ENCODE assay signal across 8 cellular contexts in the genomic region with DNA sequence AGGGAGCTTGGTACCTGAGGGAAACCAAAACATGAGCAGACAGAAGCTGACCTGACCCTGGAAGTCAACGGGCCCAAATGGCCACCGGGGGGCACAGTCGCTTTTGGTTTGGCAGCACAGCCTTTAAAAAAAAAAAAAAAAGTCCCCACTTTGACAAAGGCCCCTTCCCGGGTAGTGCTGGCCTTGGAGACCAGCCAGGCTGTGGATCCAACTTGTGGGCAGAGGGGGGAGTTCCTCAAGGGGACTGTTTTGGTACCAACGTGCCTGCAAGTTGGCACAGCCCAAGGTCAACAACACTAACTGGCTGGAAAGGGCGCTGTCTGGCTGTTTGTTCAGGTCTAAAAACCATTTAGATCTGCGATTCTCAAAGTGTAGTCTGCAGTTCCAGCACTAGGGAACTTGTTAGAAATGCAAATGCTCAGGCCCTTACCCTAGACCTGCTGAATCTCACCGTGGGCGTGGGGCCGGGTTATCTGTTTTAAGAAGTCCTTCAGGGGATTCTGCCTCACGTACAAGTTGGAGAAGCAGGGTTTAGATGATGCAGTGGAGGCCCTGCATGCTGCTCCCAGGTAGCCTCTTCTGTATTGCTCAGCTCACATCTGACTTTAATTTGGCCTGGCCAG.
DNase-seq lines count a peak whose midpoint lies in the region; ATAC-seq, FAIRE-seq and TF ChIP-seq lines count a peak whose summit lies in the region.

No MANE protein-coding gene starts in this region.

- TF ChIP-seq CTCF in AG10803 (conservative IDR thresholded peaks at IDR 0.05; ENCODE audit: low read length) (peak; percentile 56), H1 (IDR thresholded peaks at IDR 0.05; ENCODE audit: control extremely low read depth in 1 of 3, insufficient read depth in 1 of 3, low read depth in 1 of 3, low read length in 3 of 3) (peak; percentile 60 to 67 (median 62))

- peak overlapping the region; percentile 61 for H2BK120ac ChIP-seq in H1 (replicated peaks; ENCODE audit: low read depth, low read length)
- H2BK120ac ChIP-seq in mesenchymal stem cell (ENCODE audit: low read depth, low read length), result peak overlapping the region; percentile 98

- H2AFZ ChIP-seq in H1 (ENCODE audit: low read length) (peak overlapping the region; percentile 43), mesenchymal stem cell (ENCODE audit: low read depth, low read length) (no peak overlapping the region)

- peak overlapping the region; percentile 30 for H4K5ac ChIP-seq in H1 (ENCODE audit: insufficient read length, low read depth, low read length)

- 20% methylated on average over 11 of the region's 11 CpGs; no CpG with 5 or more reads in 1 of the 2 experiments for WGBS in H1 (ENCODE audit: extremely low coverage in 1 of 2, insufficient coverage in 1 of 2, insufficient read length in 1 of 2, insufficient replicate concordance in 2 of 2, low coverage in 1 of 2, low lambda C conversion rate in 2 of 2, missing lambda C conversion rate in 1 of 2), 2 experiments
- 14% methylated on average over 10 of the region's 11 CpGs for WGBS in mesenchymal stem cell

- H3K4me2 ChIP-seq in H1 (ENCODE audit: insufficient read depth in 1 of 2, low read depth in 2 of 2, low read length in 2 of 2), result peak overlapping the region; percentile 15 to 59; a peak in 3 of 4 replicates
- H3K4me2 ChIP-seq in mesenchymal stem cell (ENCODE audit: low read length, poor library complexity, severe bottlenecking), result peak overlapping the region; percentile 60

- peak overlapping the region; percentile 52 for H3K4me3 Mint-ChIP-seq in activated CD4-positive, alpha-beta memory T cell treated with anti-CD3 and anti-CD28 coated beads, Interleukin-2, amount 10 ng/mL, durations not matched to agents 7 days and 5 days

- CTCF ChIA-PET in activated CD4-positive, alpha-beta memory T cell treated with anti-CD3 and anti-CD28 coated beads, Interleukin-2, amount 10 ng/mL, durations not matched to agents 7 days and 5 days (lab: Charles Lee), result interaction anchor here (0.6 to 3.0 kb wide), 10 partner anchors 50 to 1186 kb away, joined by 3 to 18 read pairs (median 3); partner anchors contain the start of gene TRIB2
- CTCF ChIA-PET in H1 (lab: Charles Lee; ENCODE audit: partially characterized antibody), result interaction anchor here (0.6 to 2.9 kb wide), 46 partner anchors 9 to 1177 kb away, joined by 3 to 18 read pairs (median 3); no protein-coding TSS in a partner anchor

- ATAC-seq in GM19023 (IDR thresholded peaks at IDR 0.05; ENCODE audit: unreplicated experiment) (peak; percentile 28), HG03342 (IDR thresholded peaks at IDR 0.05; ENCODE audit: unreplicated experiment) (peak; percentile 32)

- peaks cover 45% of the 10 kb centered on the region for H3K27me3 Mint-ChIP-seq in activated CD4-positive, alpha-beta memory T cell treated with anti-CD3 and anti-CD28 coated beads, Interleukin-2, amount 10 ng/mL, durations not matched to agents 7 days and 5 days

- no peaks in the 10 kb centered on the region for H4K20me1 ChIP-seq in H1 (replicated peaks in 1 of 2; ENCODE audit: control insufficient read depth in 1 of 2, insufficient read depth in 2 of 2, low read length in 2 of 2)

- TF ChIP-seq POLR2A in H1 (IDR thresholded peaks at IDR 0.05; ENCODE audit: control extremely low read depth in 1 of 2, low read depth in 2 of 2, low read length in 2 of 2), result 0 out of 3 replicates have a peak, but pooled peaks of 1 of the 2 experiments have one; percentile 1

- H3K9ac ChIP-seq in H1 (replicated peaks in 1 of 4; ENCODE audit: extremely low read depth in 1 of 4, low read depth in 3 of 4, low read length in 3 of 4) (peak overlapping the region in 2 of 4 experiments; percentile 14 to 25; a peak in 2 of 7 replicates), mesenchymal stem cell (ENCODE audit: low read length) (peak overlapping the region; percentile 80)

- H3K4me1 ChIP-seq in H1 (replicated peaks in 1 of 4; ENCODE audit: control insufficient read depth in 3 of 4, insufficient read depth in 4 of 4, low read length in 3 of 4) (peaks cover 4 to 15% (median 8%) of the 10 kb centered on the region in 4 experiments; a peak in 6 of 7 replicates), mesenchymal stem cell (ENCODE audit: control insufficient read depth, insufficient read depth, low read depth, low read length) (peaks cover 12% of the 10 kb centered on the region)

- POLR2A ChIA-PET in activated CD4-positive, alpha-beta memory T cell treated with anti-CD3 and anti-CD28 coated beads, Interleukin-2, amount 10 ng/mL, durations not matched to agents 7 days and 5 days (lab: Charles Lee), result interaction anchor here (0.9 to 1.9 kb wide), 3 partner anchors 10 to 1178 kb away, joined by 3 to 7 read pairs (median 4); partner anchors contain the start of gene TRIB2
- POLR2A ChIA-PET in H1 (lab: Charles Lee; ENCODE audit: partially characterized antibody), result interaction anchor here (1.4 kb wide), 1 partner anchor 20 kb away, joined by 4 read pairs; no protein-coding TSS in a partner anchor

- no peak overlapping the region; the same call in 1 of the 2 replicates for H2BK15ac ChIP-seq in H1 (ENCODE audit: low read length)
- H2BK15ac ChIP-seq in mesenchymal stem cell (ENCODE audit: low read depth, poor library complexity, severe bottlenecking), result peak overlapping the region; percentile 34

- H3K4me3 ChIP-seq in AG10803 (ENCODE audit: low read length), result no peak overlapping the region
- peak overlapping the region in 1 of 4 experiments; percentile 33; a peak in 1 of 8 replicates for H3K4me3 ChIP-seq in H1 (ENCODE audit: extremely low read depth in 1 of 4, insufficient read depth in 2 of 4, low read depth in 3 of 4, low read length in 4 of 4)
- peak overlapping the region in 1 of 2 experiments; percentile 64 for H3K4me3 ChIP-seq in mesenchymal stem cell (ENCODE audit: insufficient read depth in 1 of 2, low read depth in 1 of 2, low read length in 2 of 2)

- no peaks in the 10 kb centered on the region for H3K79me2 ChIP-seq in H1 (ENCODE audit: control insufficient read depth in 1 of 2, insufficient read depth in 2 of 2, low read length in 2 of 2)

- H3K4me1 Mint-ChIP-seq in activated CD4-positive, alpha-beta memory T cell treated with anti-CD3 and anti-CD28 coated beads, Interleukin-2, amount 10 ng/mL, durations not matched to agents 7 days and 5 days, result peaks cover 29% of the 10 kb centered on the region

- H2BK12ac ChIP-seq in H1 (ENCODE audit: low read depth, low read length), result peak overlapping the region; percentile 89; the same call in 1 of the 2 replicates
- peak overlapping the region; percentile 76 to 99 for H2BK12ac ChIP-seq in mesenchymal stem cell (ENCODE audit: low read length in 2 of 2)

- TF ChIP-seq EP300 in H1 (IDR thresholded peaks at IDR 0.05; ENCODE audit: borderline replicate concordance in 1 of 2, low read depth in 2 of 2, low read length in 2 of 2), result no peak

- peak overlapping the region; percentile 48; the same call in 1 of the 2 replicates for H3K27ac ChIP-seq in H1 (ENCODE audit: low read depth, low read length)
- H3K27ac ChIP-seq in mesenchymal stem cell (ENCODE audit: low read length, poor library complexity, severe bottlenecking), result peak overlapping the region; percentile 91

- H4K8ac ChIP-seq in H1 (ENCODE audit: extremely low read depth, insufficient read depth, low read length), result 0 out of 2 replicates have a peak overlapping the region, but pooled peaks have one; percentile 53
- H4K8ac ChIP-seq in mesenchymal stem cell (ENCODE audit: low read length), result peak overlapping the region; percentile 99

- no peak overlapping the region for H3K4ac ChIP-seq in H1 (replicated peaks; ENCODE audit: insufficient read length, low read depth, low read length)
- H3K4ac ChIP-seq in mesenchymal stem cell (ENCODE audit: low read depth in 1 of 2, low read length in 2 of 2), result peak overlapping the region; percentile 64 to 95

- peaks cover 0 to 4% (median 0%) of the 10 kb centered on the region in 4 experiments; a peak in 4 of 8 replicates for H3K36me3 ChIP-seq in H1 (ENCODE audit: control insufficient read depth in 2 of 4, insufficient read depth in 4 of 4, low read length in 3 of 4)
- peaks cover 15 to 39% of the 10 kb centered on the region in 2 experiments for H3K36me3 ChIP-seq in mesenchymal stem cell (ENCODE audit: control insufficient read depth in 1 of 2, insufficient read depth in 2 of 2, low read depth in 1 of 2, low read length in 2 of 2)

- H2BK20ac ChIP-seq in H1 (ENCODE audit: low read length), result peak overlapping the region; percentile 97; the same call in 1 of the 2 replicates

- H3K23ac ChIP-seq in H1 (ENCODE audit: insufficient read length), result no peak overlapping the region
- peak overlapping the region in 1 of 2 experiments; percentile 5 for H3K23ac ChIP-seq in mesenchymal stem cell (ENCODE audit: low read length in 2 of 2)

- no peaks in the 10 kb centered on the region for H3K9me3 Mint-ChIP-seq in activated CD4-positive, alpha-beta memory T cell treated with anti-CD3 and anti-CD28 coated beads, Interleukin-2, amount 10 ng/mL, durations not matched to agents 7 days and 5 days

- H3K9me3 ChIP-seq in H1 (ENCODE audit: insufficient read depth in 2 of 2, low read depth in 1 of 2, low read length in 1 of 2) (no peaks in the 10 kb centered on the region), mesenchymal stem cell (ENCODE audit: control insufficient read depth, low read length) (peaks cover 3% of the 10 kb centered on the region)

- peak overlapping the region; percentile 97 for H3K18ac ChIP-seq in H1 (ENCODE audit: extremely low read depth, low read length)
- H3K18ac ChIP-seq in mesenchymal stem cell (ENCODE audit: low read depth in 1 of 2, low read length in 2 of 2), result peak overlapping the region; percentile 79 to 97

- FAIRE-seq in H1 (lab: Jason Lieb, UNC), result no peak

- peak; percentile 52 for DNase-seq in AG10803 (ENCODE audit: low read depth)
- peak; percentile 88 for DNase-seq in NCI-H510A treated with DMSO at 0.1 percent for 48 hours (lab: John Stamatoyannopoulos, UW)
- peak; percentile 61 for DNase-seq in activated CD4-positive, alpha-beta memory T cell treated with anti-CD3 and anti-CD28 coated beads, Interleukin-2, amount 10 ng/mL, durations not matched to agents 7 days and 5 days
- DNase-seq in H1 (ENCODE audit: low read depth in 1 of 2, low spot score in 2 of 2), result peak; percentile 60 to 65
- DNase-seq in mesenchymal stem cell, result peak; percentile 73
- DNase-seq in stimulated activated CD4-positive, alpha-beta T cell treated with anti-CD3 and anti-CD28 coated beads, TNF-alpha, amount 100 ng/mL, for 48 hours (ENCODE audit: low read depth in 3 of 3), result peak; percentile 18 to 40 (median 31)

- peak overlapping the region; percentile 56 for H3K56ac ChIP-seq in H1 (replicated peaks; ENCODE audit: insufficient read length, low read depth, low read length)

- H3K79me1 ChIP-seq in H1 (ENCODE audit: low read depth, low read length), result no peaks in the 10 kb centered on the region
- no peaks in the 10 kb centered on the region for H3K79me1 ChIP-seq in mesenchymal stem cell (replicated peaks; ENCODE audit: low read length, poor library complexity, severe bottlenecking)

- H4K91ac ChIP-seq in H1 (replicated peaks; ENCODE audit: insufficient read length, low read length) (peak overlapping the region; percentile 97), mesenchymal stem cell (ENCODE audit: low read length) (peak overlapping the region; percentile 96)

- TF ChIP-seq RAD21 in H1 (IDR thresholded peaks at IDR 0.05 in 1 of 2, conservative IDR thresholded peaks at IDR 0.05 in 1 of 2; ENCODE audit: low read depth in 2 of 2, low read length in 2 of 2), result peak; percentile 83 to 90

- no peaks in the 10 kb centered on the region for H3K27me3 ChIP-seq in H1 (replicated peaks in 1 of 4; ENCODE audit: control insufficient read depth in 3 of 4, extremely low read depth in 1 of 4, insufficient read depth in 3 of 4, low read length in 3 of 4)
- no peaks in the 10 kb centered on the region for H3K27me3 ChIP-seq in mesenchymal stem cell (ENCODE audit: control insufficient read depth in 1 of 2, insufficient read depth in 1 of 2, low read length in 2 of 2)

- H3K23me2 ChIP-seq in H1 (ENCODE audit: low read depth, low read length), result no peaks in the 10 kb centered on the region

- H2AK5ac ChIP-seq in H1 (ENCODE audit: low read depth, low read length), result no peak overlapping the region
- H2AK5ac ChIP-seq in mesenchymal stem cell (ENCODE audit: low read length, severe bottlenecking), result no peak overlapping the region

- H2BK5ac ChIP-seq in H1 (ENCODE audit: low read depth, low read length) (peak overlapping the region; percentile 98), mesenchymal stem cell (ENCODE audit: low read depth, low read length, poor library complexity, severe bottlenecking) (peak overlapping the region; percentile 83)

- H3K36me3 Mint-ChIP-seq in activated CD4-positive, alpha-beta memory T cell treated with anti-CD3 and anti-CD28 coated beads, Interleukin-2, amount 10 ng/mL, durations not matched to agents 7 days and 5 days (ENCODE audit: low read depth), result peaks cover 35% of the 10 kb centered on the region

- peak overlapping the region; percentile 13 for H3K27ac Mint-ChIP-seq in activated CD4-positive, alpha-beta memory T cell treated with anti-CD3 and anti-CD28 coated beads, Interleukin-2, amount 10 ng/mL, durations not matched to agents 7 days and 5 days

- no peak overlapping the region for H3K14ac ChIP-seq in H1 (ENCODE audit: insufficient read length)
- H3K14ac ChIP-seq in mesenchymal stem cell (ENCODE audit: low read length in 2 of 2), result peak overlapping the region; percentile 19 to 58

Comparison
In these comparisons a context has a peak if more than half of its experiments do, and no peak if none do; other contexts are left out.
1. DNase-seq: peak in every context shown above with its lines; median percentile 88 in NCI-H510A treated with DMSO at 0.1 percent for 48 hours; 73 in mesenchymal stem cell; 62 in H1; 61 in activated CD4-positive, alpha-beta memory T cell treated with anti-CD3 and anti-CD28 coated beads, Interleukin-2, amount 10 ng/mL, durations not matched to agents 7 days and 5 days; 52 in AG10803; 31 in stimulated activated CD4-positive, alpha-beta T cell treated with anti-CD3 and anti-CD28 coated beads, TNF-alpha, amount 100 ng/mL, for 48 hours.